Comparison of ENCODE assay signal across 21 cellular contexts in the genomic region with DNA sequence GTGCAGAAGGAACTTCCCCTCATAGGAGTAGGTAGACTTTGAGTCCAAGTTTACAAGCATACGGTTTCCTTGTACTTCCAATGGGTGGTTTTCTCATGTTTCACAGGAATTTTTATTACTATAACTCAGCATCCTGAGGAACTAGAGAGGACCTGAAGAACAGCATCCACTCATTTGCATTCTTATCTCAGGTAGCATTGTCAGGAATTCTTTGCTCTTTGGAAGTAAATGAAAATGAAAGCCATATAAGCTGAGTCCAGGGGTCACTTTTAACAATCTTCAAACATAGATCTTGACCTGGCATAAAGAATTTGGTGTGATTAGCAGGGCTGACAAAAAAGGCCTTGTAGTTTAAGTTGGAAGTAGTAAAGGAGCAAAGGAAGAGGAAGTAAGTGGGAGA. TPM values are rescaled to one million over a fixed set of nuclear protein-coding genes. Genes with fewer than 3 reads are reported as not detected.
A peak's percentile ranks its signal among the peaks of the same experiment; 100 is the strongest.
DNase-seq lines count a peak whose midpoint lies in the region; ATAC-seq and TF ChIP-seq lines count a peak whose summit lies in the region.
"Had no signal": no experiment of that assay in that cellular context is flagged by ENCODE, and none has a peak within 500 bp of the region (broad histone marks: within the 10 kb centered on the region; RNA-seq: fewer than 3 reads in every experiment).

No MANE protein-coding gene starts in this region.

- H3K4me1 Mint-ChIP-seq in chondrocyte (ENCODE audit: low read depth) (no peaks in the 10 kb centered on the region), CD14-positive monocyte (no peaks in the 10 kb centered on the region)
- H3K4me1 Mint-ChIP-seq: CD4-positive, CD25-positive, alpha-beta regulatory T cell had no signal

- H3K9me3 Mint-ChIP-seq in chondrocyte (ENCODE audit: low read depth) (no peaks in the 10 kb centered on the region), CD14-positive monocyte (no peaks in the 10 kb centered on the region)
- H3K9me3 Mint-ChIP-seq: CD8-positive, alpha-beta T cell had no signal

- TF ChIP-seq CTCF in PC-3 (conservative IDR thresholded peaks at IDR 0.05; ENCODE audit: low read depth, low read length), result no peak
- no peak for TF ChIP-seq CTCF in hepatocyte (IDR thresholded peaks at IDR 0.05; ENCODE audit: poor library complexity)
- TF ChIP-seq CTCF in mucosa of descending colon (IDR thresholded peaks at IDR 0.05), result no peak
- TF ChIP-seq CTCF in chondrocyte (IDR thresholded peaks at IDR 0.05), result no peak
- no peak for TF ChIP-seq CTCF in CD14-positive monocyte (IDR thresholded peaks at IDR 0.05)

- no peaks in the 10 kb centered on the region for H3K9me2 ChIP-seq in PC-3 (replicated peaks; ENCODE audit: low read length)
- no peaks in the 10 kb centered on the region for H3K9me2 ChIP-seq in hepatocyte (replicated peaks; ENCODE audit: insufficient read depth)

- H3K27ac Mint-ChIP-seq in chondrocyte (ENCODE audit: unreplicated experiment) (no peak overlapping the region), CD14-positive monocyte (no peak overlapping the region)
- H3K27ac Mint-ChIP-seq: CD4-positive, CD25-positive, alpha-beta regulatory T cell; CD8-positive, alpha-beta T cell had no signal

- H3K4me3 ChIP-seq in PC-3 (ENCODE audit: low read length), result no peak overlapping the region
- no peak overlapping the region for H3K4me3 ChIP-seq in hepatocyte
- no peak overlapping the region for H3K4me3 ChIP-seq in mucosa of descending colon
- H3K4me3 ChIP-seq: GM12878 had no signal

- H3K4me1 ChIP-seq in PC-3 (ENCODE audit: insufficient read depth, low read length) (no peaks in the 10 kb centered on the region), hepatocyte (ENCODE audit: insufficient read depth) (peaks cover 8% of the 10 kb centered on the region), mucosa of descending colon (ENCODE audit: low read depth) (peaks cover 3% of the 10 kb centered on the region)

- H3K27me3 ChIP-seq in PC-3 (ENCODE audit: low read length) (peaks cover 45% of the 10 kb centered on the region), hepatocyte (no peaks in the 10 kb centered on the region)

- DNase-seq in PC-3 (peak; percentile 22), hepatocyte (ENCODE audit: low spot score) (peak; percentile 45), mucosa of descending colon (peak in 1 of 3 donors; percentile 6), chondrocyte (ENCODE audit: low spot score) (no peak), CD14-positive monocyte (ENCODE audit: low spot score) (no peak)
- DNase-seq: C1 segment of cervical spinal cord; CD4-positive, CD25-positive, alpha-beta regulatory T cell; CD8-positive, alpha-beta T cell; DMS 273 treated with DMSO at 0.1 percent for 48 hours; DMS79; EL; GDM1; H7; HCEC 1CT had no signal

- H3K27ac ChIP-seq in PC-3 (ENCODE audit: low read length), result no peak overlapping the region
- H3K27ac ChIP-seq in hepatocyte, result peak overlapping the region; percentile 14

- no peaks in the 10 kb centered on the region for H3K79me2 ChIP-seq in PC-3 (ENCODE audit: low read length)
- H3K79me2 ChIP-seq in hepatocyte, result no peaks in the 10 kb centered on the region

- H3K9me3 ChIP-seq in PC-3 (ENCODE audit: low read length) (no peaks in the 10 kb centered on the region), hepatocyte (ENCODE audit: low read depth) (no peaks in the 10 kb centered on the region), mucosa of descending colon (no peaks in the 10 kb centered on the region)

- intact Hi-C loops in PC-3 (cut with micrococcal nuclease), result no loop called here
- intact Hi-C loops in mucosa of descending colon (cut with DNase I, micrococcal nuclease), result no loop called here
- intact Hi-C loops in CD14-positive monocyte (cut with micrococcal nuclease), result no loop called here

- no peaks in the 10 kb centered on the region for H4K20me1 ChIP-seq in PC-3 (ENCODE audit: low read length)
- H4K20me1 ChIP-seq in hepatocyte (ENCODE audit: insufficient read depth, poor library complexity, severe bottlenecking), result no peaks in the 10 kb centered on the region

- H3K27me3 Mint-ChIP-seq in chondrocyte (ENCODE audit: low read depth) (peaks cover 7% of the 10 kb centered on the region), CD14-positive monocyte (ENCODE audit: low read depth in 3 of 3) (no peaks in the 10 kb centered on the region)

- no peaks in the 10 kb centered on the region for H3K36me3 ChIP-seq in PC-3 (ENCODE audit: low read depth, low read length)
- H3K36me3 ChIP-seq in hepatocyte (replicated peaks; ENCODE audit: insufficient read depth, low read depth), result no peaks in the 10 kb centered on the region
- no peaks in the 10 kb centered on the region for H3K36me3 ChIP-seq in mucosa of descending colon (ENCODE audit: low read depth)

- CTCF ChIA-PET in PC-3 (lab: Charles Lee), result no interaction called here

- H3K4me3 Mint-ChIP-seq in chondrocyte (ENCODE audit: unreplicated experiment) (no peak overlapping the region), CD14-positive monocyte (no peak overlapping the region)
- H3K4me3 Mint-ChIP-seq: CD4-positive, CD25-positive, alpha-beta regulatory T cell; CD8-positive, alpha-beta T cell had no signal

- H3F3A ChIP-seq in PC-3 (ENCODE audit: low read length, unreplicated experiment), result no peaks in the 10 kb centered on the region

- BruUV-seq in PC-3 (replicated peaks; lab: Mats Ljungman, UMichigan), result no TSS peak

- H2AFZ ChIP-seq in PC-3 (ENCODE audit: low read length) (no peak overlapping the region), hepatocyte (no peak overlapping the region)

- no peaks in the 10 kb centered on the region for H3K36me3 Mint-ChIP-seq in chondrocyte (ENCODE audit: low read depth)
- H3K36me3 Mint-ChIP-seq in CD14-positive monocyte, result no peaks in the 10 kb centered on the region
- H3K36me3 Mint-ChIP-seq: CD4-positive, CD25-positive, alpha-beta regulatory T cell; CD8-positive, alpha-beta T cell had no signal

- ATAC-seq in PC-3 (no peak), mucosa of descending colon (peak; percentile 80), GM21526 (IDR thresholded peaks at IDR 0.05; ENCODE audit: low FRiP score, unreplicated experiment) (no peak), GM19328 (IDR thresholded peaks at IDR 0.05; ENCODE audit: unreplicated experiment) (no peak)
- ATAC-seq: CD8-positive, alpha-beta T cell; GM12878 had no signal

- POLR2A ChIA-PET in PC-3 (lab: Charles Lee; ENCODE audit: unreplicated experiment), result no interaction called here

- H3K4me2 ChIP-seq in PC-3 (ENCODE audit: low read length), result no peak overlapping the region
- H3K4me2 ChIP-seq in hepatocyte, result no peak overlapping the region

- H3K9ac ChIP-seq in PC-3 (ENCODE audit: low read length), result no peak overlapping the region

- 48% methylated on average over 1 of the region's 1 CpG for WGBS in hepatocyte (ENCODE audit: low lambda C conversion rate, missing lambda C conversion rate)

RNA-seq across cellular contexts. Expression of a gene that starts 34.4 kb away (rescaled TPM):
- total RNA-seq in PC-3 (2014; rRNA removed), result not detected in 2 replicates
- total RNA-seq in hepatocyte, result 0.07 TPM in 1 of 2 replicates, not detected in the other
- polyA plus RNA-seq in hepatocyte, result 0.22 TPM in 1 of 2 replicates, not detected in the other
- 1,000 to 10,000 TPM; 1,343 to 2,522 (median 1,448) TPM for total RNA-seq in mucosa of descending colon
- total RNA-seq in chondrocyte, result not detected in 3 replicates
- polyA plus RNA-seq in CD14-positive monocyte, result not detected
- total RNA-seq: A172; A673; CD4-positive, CD25-positive, alpha-beta regulatory T cell; CD8-positive, alpha-beta T cell; GM12878; H1; H7 had no signal
- polyA plus RNA-seq: BJ; CD4-positive, CD25-positive, alpha-beta regulatory T cell; H1 had no signal

Comparison
In these comparisons a context has a peak if more than half of its experiments do, and no peak if none do; other contexts are left out.
1. DNase-seq: peak in PC-3 (single experiment) and hepatocyte (single experiment); none in chondrocyte (single experiment) and CD14-positive monocyte (single experiment).
2. RNA of a gene that starts 34.4 kb away (total RNA-seq): 1,343 to 2,522 TPM in mucosa of descending colon; 0.07 TPM in hepatocyte, not detected in PC-3 and not detected in chondrocyte; every median in the first group is over 1,000 times any median in the second.